ENCODE assay signal across 1 cellular context in the genomic region with DNA sequence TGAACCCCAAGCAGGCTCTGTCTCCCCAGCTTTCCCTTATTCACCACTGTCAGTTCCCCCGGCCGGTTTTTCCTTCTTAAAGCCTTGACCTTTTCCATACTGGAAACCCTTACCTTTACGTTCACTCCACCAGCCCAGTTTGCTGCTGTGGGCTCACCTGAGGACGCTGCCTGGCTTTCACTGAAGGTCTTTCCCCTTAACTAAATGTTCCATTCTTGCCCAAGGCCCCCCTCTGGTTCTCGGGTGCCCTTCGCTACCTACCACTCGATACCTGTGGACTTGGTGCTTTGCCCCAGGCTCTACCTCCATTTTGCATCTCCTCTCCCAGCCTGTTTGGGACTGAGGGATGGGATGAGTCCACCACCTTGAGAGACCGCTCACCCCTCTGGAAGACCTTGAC.
TF ChIP-seq lines count a peak whose summit lies in the region.

No MANE protein-coding gene starts in this region.

TF ChIP-seq in HCT116, 20 proteins besides CTCF, POLR2A, EP300 and RAD21 (continued from another document):
- TF ChIP-seq, protein P1, sequence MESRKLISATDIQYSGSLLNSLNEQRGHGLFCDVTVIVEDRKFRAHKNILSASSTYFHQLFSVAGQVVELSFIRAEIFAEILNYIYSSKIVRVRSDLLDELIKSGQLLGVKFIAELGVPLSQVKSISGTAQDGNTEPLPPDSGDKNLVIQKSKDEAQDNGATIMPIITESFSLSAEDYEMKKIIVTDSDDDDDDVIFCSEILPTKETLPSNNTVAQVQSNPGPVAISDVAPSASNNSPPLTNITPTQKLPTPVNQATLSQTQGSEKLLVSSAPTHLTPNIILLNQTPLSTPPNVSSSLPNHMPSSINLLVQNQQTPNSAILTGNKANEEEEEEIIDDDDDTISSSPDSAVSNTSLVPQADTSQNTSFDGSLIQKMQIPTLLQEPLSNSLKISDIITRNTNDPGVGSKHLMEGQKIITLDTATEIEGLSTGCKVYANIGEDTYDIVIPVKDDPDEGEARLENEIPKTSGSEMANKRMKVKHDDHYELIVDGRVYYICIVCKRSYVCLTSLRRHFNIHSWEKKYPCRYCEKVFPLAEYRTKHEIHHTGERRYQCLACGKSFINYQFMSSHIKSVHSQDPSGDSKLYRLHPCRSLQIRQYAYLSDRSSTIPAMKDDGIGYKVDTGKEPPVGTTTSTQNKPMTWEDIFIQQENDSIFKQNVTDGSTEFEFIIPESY (IDR thresholded peaks at IDR 0.05; ENCODE audit: extremely low read depth, insufficient replicate concordance, low read length): no peak
- TF ChIP-seq ZFX (IDR thresholded peaks at IDR 0.05) (no peak), JUND (IDR thresholded peaks at IDR 0.05) (no peak), POLR2AphosphoS5 (IDR thresholded peaks at IDR 0.05; ENCODE audit: low read depth, low read length) (no peak), YY1 (IDR thresholded peaks at IDR 0.05; ENCODE audit: extremely low read depth, insufficient replicate concordance, low read depth, low read length) (no peak), EGR1 (IDR thresholded peaks at IDR 0.05; ENCODE audit: low read depth) (no peak), FOSL1 (IDR thresholded peaks at IDR 0.05; ENCODE audit: low read depth) (no peak), SRF (IDR thresholded peaks at IDR 0.05; ENCODE audit: low read depth) (no peak)
